Comparison of ENCODE assay signal across 9 cellular contexts in the genomic region with DNA sequence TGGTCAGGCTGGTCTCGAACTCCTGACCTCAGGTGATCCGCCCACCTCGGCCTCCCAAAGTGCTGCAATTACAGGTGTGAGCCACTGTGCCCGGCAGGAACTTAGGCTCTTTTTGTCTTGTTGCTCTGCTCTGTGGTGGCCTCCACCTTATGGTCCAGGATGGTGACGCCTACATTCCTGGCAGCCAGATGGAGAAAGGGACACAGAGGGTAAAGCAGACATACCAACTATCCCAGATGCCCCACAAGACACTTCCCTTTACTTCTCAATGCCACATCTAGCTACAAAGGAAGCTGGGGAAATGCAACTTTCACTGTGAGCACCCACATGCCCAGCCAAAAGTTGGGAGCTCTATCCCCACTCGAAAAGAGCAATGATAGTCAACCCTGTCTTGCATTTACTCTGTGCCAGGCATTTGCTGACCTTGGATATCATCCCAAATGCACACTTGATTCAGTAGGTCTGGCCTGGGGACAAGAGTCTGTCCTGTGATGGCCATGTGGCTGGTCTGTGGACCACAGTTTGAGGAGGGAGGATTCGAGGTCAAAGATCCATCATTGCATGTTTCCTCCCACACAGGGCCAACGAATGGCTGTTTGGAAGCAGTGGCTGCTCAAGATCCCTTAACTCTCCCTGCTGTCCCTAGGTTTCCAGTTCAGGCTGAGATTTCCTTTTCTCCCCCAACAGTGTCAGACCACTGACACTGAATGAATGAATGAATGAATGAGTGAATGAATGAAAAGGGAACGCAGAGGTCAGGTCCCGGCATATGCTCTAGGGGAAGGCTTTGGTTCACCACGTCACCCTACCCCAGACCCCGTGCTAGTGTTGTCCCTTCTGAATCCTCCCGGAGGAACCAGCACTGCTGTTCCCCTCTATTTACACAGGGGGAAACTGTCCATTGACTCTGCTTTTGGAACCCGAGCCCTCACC. TPM values are rescaled to one million over a fixed set of nuclear protein-coding genes. Genes with fewer than 3 reads are reported as not detected.
DNase-seq lines count a peak whose midpoint lies in the region; ATAC-seq and TF ChIP-seq lines count a peak whose summit lies in the region.
"Had no signal": no experiment of that assay in that cellular context is flagged by ENCODE, and none has a peak within 500 bp of the region (broad histone marks: within the 10 kb centered on the region; RNA-seq: fewer than 3 reads in every experiment).

No MANE protein-coding gene starts in this region.

- H3K36me3 ChIP-seq in adipocyte (ENCODE audit: control insufficient read depth, insufficient read depth, low read length, severe bottlenecking) (peaks cover 7% of the 10 kb centered on the region), thoracic aorta (no peaks in the 10 kb centered on the region)

- peaks cover 44% of the 10 kb centered on the region for H3K4me1 ChIP-seq in adipocyte (ENCODE audit: control insufficient read depth, insufficient read depth, low read length)
- peaks cover 22 to 39% of the 10 kb centered on the region in 2 donors for H3K4me1 ChIP-seq in thoracic aorta (ENCODE audit: control insufficient read depth in 1 of 2, low read depth in 2 of 2)

- TF ChIP-seq CTCF in mesothelial cell of epicardium (IDR thresholded peaks at IDR 0.05; ENCODE audit: unreplicated experiment) (no peak), thoracic aorta (IDR thresholded peaks at IDR 0.05) (no peak)

- no peaks in the 10 kb centered on the region for H3K36me3 Mint-ChIP-seq in activated CD8-positive, alpha-beta memory T cell treated with anti-CD3 and anti-CD28 coated beads, Interleukin-2, amount 10 ng/mL, durations not matched to agents 7 days and 5 days
- no peaks in the 10 kb centered on the region for H3K36me3 Mint-ChIP-seq in mesothelial cell of epicardium

- H3K9ac ChIP-seq in adipocyte (ENCODE audit: low read length), result peak overlapping the region; percentile 90

- H3K9me3 ChIP-seq in adipocyte (ENCODE audit: control insufficient read depth, low read length), result no peaks in the 10 kb centered on the region
- no peaks in the 10 kb centered on the region for H3K9me3 ChIP-seq in thoracic aorta

- peak overlapping the region; percentile 88 to 93 for H3K27ac ChIP-seq in thoracic aorta

- no peaks in the 10 kb centered on the region for H3K27me3 Mint-ChIP-seq in activated CD8-positive, alpha-beta memory T cell treated with anti-CD3 and anti-CD28 coated beads, Interleukin-2, amount 10 ng/mL, durations not matched to agents 7 days and 5 days
- no peaks in the 10 kb centered on the region for H3K27me3 Mint-ChIP-seq in mesothelial cell of epicardium (ENCODE audit: low read depth)

- H3K4me3 ChIP-seq in adipocyte (ENCODE audit: low read length) (peak overlapping the region; percentile 87), thoracic aorta (no peak overlapping the region)

- H3K27me3 ChIP-seq in adipocyte (replicated peaks; ENCODE audit: control insufficient read depth, insufficient read depth, low read length) (no peaks in the 10 kb centered on the region), thoracic aorta (replicated peaks; ENCODE audit: insufficient read depth) (no peaks in the 10 kb centered on the region)

- peak overlapping the region; percentile 77 for H3K4me3 Mint-ChIP-seq in activated CD8-positive, alpha-beta memory T cell treated with anti-CD3 and anti-CD28 coated beads, Interleukin-2, amount 10 ng/mL, durations not matched to agents 7 days and 5 days
- peak overlapping the region; percentile 73 for H3K4me3 Mint-ChIP-seq in mesothelial cell of epicardium

- H3K4me1 Mint-ChIP-seq in activated CD8-positive, alpha-beta memory T cell treated with anti-CD3 and anti-CD28 coated beads, Interleukin-2, amount 10 ng/mL, durations not matched to agents 7 days and 5 days, result peaks cover 41% of the 10 kb centered on the region
- H3K4me1 Mint-ChIP-seq in mesothelial cell of epicardium, result peaks cover 28% of the 10 kb centered on the region

- no peak for ATAC-seq in activated CD8-positive, alpha-beta memory T cell treated with anti-CD3 and anti-CD28 coated beads, Interleukin-2, amount 10 ng/mL, durations not matched to agents 7 days and 5 days
- ATAC-seq in thoracic aorta (ENCODE audit: insufficient number of reproducible peaks, low FRiP score, low read depth) (no peak), HG02759 (IDR thresholded peaks at IDR 0.05; ENCODE audit: unreplicated experiment) (no peak)

- H3K27ac Mint-ChIP-seq in activated CD8-positive, alpha-beta memory T cell treated with anti-CD3 and anti-CD28 coated beads, Interleukin-2, amount 10 ng/mL, durations not matched to agents 7 days and 5 days, result no peak overlapping the region
- H3K27ac Mint-ChIP-seq in mesothelial cell of epicardium, result no peak overlapping the region

- no peaks in the 10 kb centered on the region for H3K9me3 Mint-ChIP-seq in activated CD8-positive, alpha-beta memory T cell treated with anti-CD3 and anti-CD28 coated beads, Interleukin-2, amount 10 ng/mL, durations not matched to agents 7 days and 5 days (ENCODE audit: low read depth)
- no peaks in the 10 kb centered on the region for H3K9me3 Mint-ChIP-seq in mesothelial cell of epicardium

- no peak for DNase-seq in activated CD8-positive, alpha-beta memory T cell treated with anti-CD3 and anti-CD28 coated beads, Interleukin-2, amount 10 ng/mL, durations not matched to agents 7 days and 5 days
- no peak for DNase-seq in activated CD8-positive, alpha-beta memory T cell treated with anti-CD3 and anti-CD28 coated beads, Interleukin-2, amount 50 U/mL, for 4 hours
- DNase-seq in adipocyte (ENCODE audit: low read depth) (no peak), mesothelial cell of epicardium (ENCODE audit: low spot score in 2 of 2, unreplicated experiment in 2 of 2) (no peak), thoracic aorta (ENCODE audit: low spot score) (no peak), NCI-H1417 (lab: John Stamatoyannopoulos, UW) (no peak), AML-193 (lab: John Stamatoyannopoulos, UW) (no peak)
- DNase-seq: NCI-H1092 had no signal

- CTCF ChIA-PET in activated CD8-positive, alpha-beta memory T cell treated with anti-CD3 and anti-CD28 coated beads, Interleukin-2, amount 10 ng/mL, durations not matched to agents 7 days and 5 days (lab: Charles Lee), result no interaction called here

RNA-seq across cellular contexts. Expression of a gene that starts 1.4 kb away (rescaled TPM):
- total RNA-seq in activated CD8-positive, alpha-beta memory T cell treated with anti-CD3 and anti-CD28 coated beads, Interleukin-2, amount 10 ng/mL, durations not matched to agents 7 days and 5 days, result 10 to 100 TPM; 30.9 to 34.7 TPM
- total RNA-seq in mesothelial cell of epicardium (107 to 110 TPM (median 109 TPM) in 3 replicates), thoracic aorta (100 to 1,000 TPM; 141 to 230 TPM)
